29 cellular contexts compared by ENCODE assay signal in genomic region chr7:35487841-35488240, GRCh38.
"Had no signal": no experiment of that assay in that cellular context is flagged by ENCODE, and none has a peak within 500 bp of the region (broad histone marks: within the 10 kb centered on the region; RNA-seq: fewer than 3 reads in every experiment).

No MANE protein-coding gene starts in this region.

- H3K27me3 ChIP-seq: ascending aorta, cardiac muscle cell had no signal

- H3K4me3 ChIP-seq: ascending aorta, cardiac muscle cell had no signal

- H3K27ac ChIP-seq: ascending aorta, cardiac muscle cell, VCaP had no signal

- H3K36me3 ChIP-seq: ascending aorta, cardiac muscle cell had no signal

- H3K4me1 ChIP-seq: ascending aorta had no signal

- DNase-seq: activated B cell treated with CpG ODN at 0.5 μM for 24 hours; activated CD4-positive, alpha-beta memory T cell treated with anti-CD3 and anti-CD28 coated beads, Interleukin-2, amount 10 ng/mL, durations not matched to agents 7 days and 5 days; activated CD4-positive, alpha-beta T cell treated with anti-CD3 and anti-CD28 coated beads for 4 hours; activated CD4-positive, alpha-beta T cell treated with anti-CD3 and anti-CD28 coated beads, Interleukin-2, amount 10 ng/mL, durations not matched to agents 24 days and 14 days; activated CD4-positive, alpha-beta T cell treated with anti-CD3 and anti-CD28 coated beads, Interleukin-2, amount 50 U/mL, for 1 hour; activated CD4-positive, alpha-beta T cell treated with anti-CD3 and anti-CD28 coated beads, Interleukin-2, amount 50 U/mL, for 4 hours; activated CD4-positive, CD25-positive, alpha-beta regulatory T cell treated with anti-CD3 and anti-CD28 coated beads, Interleukin-2, amount 50 U/mL, for 72 hours; activated CD8-positive, alpha-beta memory T cell treated with anti-CD3 and anti-CD28 coated beads for 24 hours; activated CD8-positive, alpha-beta memory T cell treated with anti-CD3 and anti-CD28 coated beads, Interleukin-2, amount 10 ng/mL, durations not matched to agents 7 days and 5 days; activated CD8-positive, alpha-beta memory T cell treated with anti-CD3 and anti-CD28 coated beads, Interleukin-2, amount 50 U/mL, for 48 hours; activated CD8-positive, alpha-beta T cell treated with anti-CD3 and anti-CD28 coated beads, Interleukin-2, amount 10 ng/mL, durations not matched to agents 7 days and 5 days; activated effector memory CD4-positive, alpha-beta T cell treated with Interleukin-2 at 50 U/mL for 16 hours; activated gamma-delta T cell; activated naive CD4-positive, alpha-beta T cell treated with anti-CD3 and anti-CD28 coated beads, Interleukin-2, amount 10 ng/mL, durations not matched to agents 7 days and 5 days; activated naive CD4-positive, alpha-beta T cell treated with Interleukin-2 at 50 U/mL for 16 hours; activated naive CD8-positive, alpha-beta T cell treated with anti-CD3 and anti-CD28 coated beads, Interleukin-2, amount 10 ng/mL, durations not matched to agents 7 days and 5 days; activated naive CD8-positive, alpha-beta T cell treated with anti-CD3 and anti-CD28 coated beads, Interleukin-2, amount 50 U/mL, for 24 hours; activated T-cell treated with anti-CD3 and anti-CD28 coated beads, Interleukin-2, amount 50 U/mL, for 24 hours; activated T-cell treated with anti-CD3 and anti-CD28 coated beads, Interleukin-2, amount 50 U/mL, for 48 hours; amygdala; anterior cingulate cortex; caudate nucleus; cerebellar nuclear complex; T-cell; T-helper 2 cell; T-helper 9 cell had no signal

- ATAC-seq: activated CD8-positive, alpha-beta memory T cell treated with anti-CD3 and anti-CD28 coated beads, Interleukin-2, amount 10 ng/mL, durations not matched to agents 7 days and 5 days; activated CD8-positive, alpha-beta T cell treated with anti-CD3 and anti-CD28 coated beads, Interleukin-2, amount 10 ng/mL, durations not matched to agents 7 days and 5 days; activated naive CD8-positive, alpha-beta T cell treated with anti-CD3 and anti-CD28 coated beads, Interleukin-2, amount 50 U/mL, for 24 hours; T-cell had no signal

- H3K9me3 ChIP-seq: ascending aorta had no signal
